ENCODE assay signal across 1 cellular context in the genomic region with DNA sequence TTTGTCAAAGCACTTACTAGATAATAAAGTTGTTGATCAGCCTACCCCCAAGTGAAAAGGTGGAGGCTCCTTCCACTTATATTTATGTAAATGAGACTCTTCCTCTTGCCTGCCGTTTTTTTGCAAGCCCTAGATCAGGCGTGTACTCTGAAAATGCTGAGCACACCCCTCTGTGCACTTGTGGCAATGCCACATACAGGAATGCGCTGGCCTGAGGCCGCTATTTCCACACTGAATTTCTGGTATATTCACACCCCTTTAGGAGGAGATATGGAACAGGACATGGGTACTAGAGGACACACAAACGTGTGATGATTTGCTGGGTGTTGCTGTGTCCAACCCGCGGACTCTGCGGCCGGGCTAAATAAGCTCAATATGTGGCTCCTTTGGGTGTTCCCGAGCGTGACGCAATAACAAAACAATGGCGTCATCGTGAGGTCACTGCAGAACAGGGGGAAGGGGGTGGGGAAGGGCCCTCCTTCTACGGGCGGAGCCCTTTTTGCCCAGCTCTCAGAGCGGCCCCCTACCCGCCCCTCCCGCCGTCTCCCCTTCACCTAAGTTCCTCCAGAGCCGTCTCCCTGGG.
A peak's percentile ranks its signal among the peaks of the same experiment; 100 is the strongest.
TF ChIP-seq lines count a peak whose summit lies in the region.

No MANE protein-coding gene starts in this region.

TF ChIP-seq in H1, 55 proteins besides CTCF, POLR2A, EP300 and RAD21:
- TF ChIP-seq JUN (IDR thresholded peaks at IDR 0.05; ENCODE audit: low read depth, low read length) (0 out of 2 replicates have a peak, but pooled peaks have one; percentile 5), POLR2AphosphoS5 (IDR thresholded peaks at IDR 0.05; ENCODE audit: low read depth, low read length) (peak; percentile 37; the same call in 1 of the 2 replicates), FOSL1 (IDR thresholded peaks at IDR 0.05; ENCODE audit: insufficient read depth, low read depth, low read length) (no peak), CHD2 (IDR thresholded peaks at IDR 0.05; ENCODE audit: low read length) (peak; percentile 4; the same call in 1 of the 2 replicates), SP4 (IDR thresholded peaks at IDR 0.05; ENCODE audit: low read length) (no peak), RBBP5 (IDR thresholded peaks at IDR 0.05; ENCODE audit: borderline replicate concordance, low read depth, low read length) (no peak; the same call in 1 of the 2 replicates), CHD1 (IDR thresholded peaks at IDR 0.05; ENCODE audit: low read depth, low read length) (no peak), CREB1 (IDR thresholded peaks at IDR 0.05) (peak; percentile 98), SIN3A (conservative IDR thresholded peaks at IDR 0.05 in 1 of 2, IDR thresholded peaks at IDR 0.05 in 1 of 2; ENCODE audit: low read depth in 1 of 2, low read length in 2 of 2) (no peak), CEBPB (IDR thresholded peaks at IDR 0.05; ENCODE audit: low read depth, low read length) (peak; percentile 86; the same call in 1 of the 2 replicates), SIRT6 (IDR thresholded peaks at IDR 0.05; ENCODE audit: low read length) (no peak), SUZ12 (IDR thresholded peaks at IDR 0.05; ENCODE audit: low read length) (no peak)
- TF ChIP-seq, protein P1, sequence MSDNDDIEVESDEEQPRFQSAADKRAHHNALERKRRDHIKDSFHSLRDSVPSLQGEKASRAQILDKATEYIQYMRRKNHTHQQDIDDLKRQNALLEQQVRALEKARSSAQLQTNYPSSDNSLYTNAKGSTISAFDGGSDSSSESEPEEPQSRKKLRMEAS (IDR thresholded peaks at IDR 0.05), result no peak
- TF ChIP-seq, protein P2, sequence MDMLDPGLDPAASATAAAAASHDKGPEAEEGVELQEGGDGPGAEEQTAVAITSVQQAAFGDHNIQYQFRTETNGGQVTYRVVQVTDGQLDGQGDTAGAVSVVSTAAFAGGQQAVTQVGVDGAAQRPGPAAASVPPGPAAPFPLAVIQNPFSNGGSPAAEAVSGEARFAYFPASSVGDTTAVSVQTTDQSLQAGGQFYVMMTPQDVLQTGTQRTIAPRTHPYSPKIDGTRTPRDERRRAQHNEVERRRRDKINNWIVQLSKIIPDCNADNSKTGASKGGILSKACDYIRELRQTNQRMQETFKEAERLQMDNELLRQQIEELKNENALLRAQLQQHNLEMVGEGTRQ (IDR thresholded peaks at IDR 0.05; ENCODE audit: low read length), result no peak
